Comparison of ENCODE assay signal across 8 cellular contexts in genomic region chr1:221741971-221742554, GRCh38. TPM values are rescaled to one million over a fixed set of nuclear protein-coding genes. Genes with fewer than 3 reads are reported as not detected.
DNase-seq lines count a peak whose midpoint lies in the region; ATAC-seq and TF ChIP-seq lines count a peak whose summit lies in the region.

DUSP10 (minus strand) TSS chr1:221742089; CDS start chr1:221739744, 2,345 bp downstream.

- H3K27me3 ChIP-seq in CD4-positive, CD25-positive, alpha-beta regulatory T cell (ENCODE audit: control insufficient read depth, insufficient read depth, low read length) = no peaks in the 10 kb centered on the region
- H3K27me3 ChIP-seq in dorsolateral prefrontal cortex = peaks cover 0 to 14% (median 0%) of the 10 kb centered on the region in 45 donors
- no peaks in the 10 kb centered on the region for H3K27me3 ChIP-seq in liver (ENCODE audit: control insufficient read depth in 4 of 4, insufficient read depth in 4 of 4, low read length in 3 of 4)

- peak in 3 of 56 donors; percentile 10 to 37 (median 17) for TF ChIP-seq CTCF in dorsolateral prefrontal cortex (IDR thresholded peaks at IDR 0.05 in 54 of 56, conservative IDR thresholded peaks at IDR 0.05 in 2 of 56; ENCODE audit: low read depth in 1 of 56, partially characterized antibody in 56 of 56)
- TF ChIP-seq CTCF in liver (IDR thresholded peaks at IDR 0.05; ENCODE audit: low read depth, low read length, missing input control) = no peak

- H3K4me3 Mint-ChIP-seq in CD4-positive, CD25-positive, alpha-beta regulatory T cell = peak within 1 kb of the TSS in 1 of 4 donors; percentile 77

- WGBS in liver = under 1% methylated on average over 34 of the region's 34 CpGs

- no peaks in the 10 kb centered on the region for H3K9me3 ChIP-seq in CD4-positive, CD25-positive, alpha-beta regulatory T cell (ENCODE audit: control insufficient read depth in 2 of 2, low read length in 2 of 2)
- no peaks in the 10 kb centered on the region for H3K9me3 ChIP-seq in liver (ENCODE audit: control insufficient read depth in 4 of 4, low read length in 3 of 4)

- peak; percentile 51 to 60 for TF ChIP-seq RAD21 in liver (IDR thresholded peaks at IDR 0.05)

- intact Hi-C loops in dorsolateral prefrontal cortex (cut with DNase I) = loop anchor here (2.0 to 10.0 kb wide), 10 partner anchors 31 to 713 kb away; no protein-coding TSS in a partner anchor

- peaks cover 25% of the 10 kb centered on the region for H3K36me3 Mint-ChIP-seq in CD4-positive, CD25-positive, alpha-beta regulatory T cell

- H3K9ac ChIP-seq in liver (ENCODE audit: low read depth in 1 of 2, low read length in 2 of 2) = peak within 1 kb of the TSS; percentile 96 to 99

- peaks cover 0 to 28% (median 11%) of the 10 kb centered on the region in 4 donors for H3K4me1 Mint-ChIP-seq in CD4-positive, CD25-positive, alpha-beta regulatory T cell

- ATAC-seq in CD4-positive, CD25-positive, alpha-beta regulatory T cell (ENCODE audit: low read depth in 2 of 2) = peak; percentile 86 to 87
- peak; percentile 80 for ATAC-seq in GM19438 (IDR thresholded peaks at IDR 0.05; ENCODE audit: low read depth, unreplicated experiment)
- peak; percentile 78 for ATAC-seq in HG03571 (IDR thresholded peaks at IDR 0.05; ENCODE audit: unreplicated experiment)

- H3K4me3 ChIP-seq in CD4-positive, CD25-positive, alpha-beta regulatory T cell (ENCODE audit: low read depth, low read length) = peak within 1 kb of the TSS; percentile 100
- H3K4me3 ChIP-seq in dorsolateral prefrontal cortex = peak within 1 kb of the TSS; percentile 47 to 91 (median 78)
- peak within 1 kb of the TSS; percentile 82 to 92 (median 83) for H3K4me3 ChIP-seq in liver (ENCODE audit: low read depth in 1 of 3, low read length in 3 of 3)

- H3K36me3 ChIP-seq in CD4-positive, CD25-positive, alpha-beta regulatory T cell (ENCODE audit: control insufficient read depth, insufficient read depth, low read length) = peaks cover 21% of the 10 kb centered on the region
- H3K36me3 ChIP-seq in liver (ENCODE audit: control insufficient read depth in 4 of 4, insufficient read depth in 3 of 4, low read depth in 1 of 4, low read length in 3 of 4) = peaks cover 0 to 18% (median 9%) of the 10 kb centered on the region in 4 donors

- H3K4me1 ChIP-seq in CD4-positive, CD25-positive, alpha-beta regulatory T cell (ENCODE audit: control insufficient read depth, insufficient read depth, low read length, poor library complexity, severe bottlenecking) = peaks cover 50% of the 10 kb centered on the region
- peaks cover 7 to 37% (median 21%) of the 10 kb centered on the region in 4 donors for H3K4me1 ChIP-seq in liver (ENCODE audit: control insufficient read depth in 4 of 4, insufficient read depth in 4 of 4, low read length in 3 of 4)

- H3K27ac Mint-ChIP-seq in CD4-positive, CD25-positive, alpha-beta regulatory T cell = peak within 1 kb of the TSS in 1 of 3 donors; percentile 95

- peak within 1 kb of the TSS; percentile 99 for H3K27ac ChIP-seq in CD4-positive, CD25-positive, alpha-beta regulatory T cell (ENCODE audit: insufficient read depth, low read length, poor library complexity, severe bottlenecking)
- H3K27ac ChIP-seq in dorsolateral prefrontal cortex = peak within 1 kb of the TSS; percentile 86 to 99 (median 97)
- peak within 1 kb of the TSS; percentile 96 to 99 for H3K27ac ChIP-seq in liver (ENCODE audit: low read depth in 1 of 2, low read length in 2 of 2)

- no peaks in the 10 kb centered on the region for H3K27me3 Mint-ChIP-seq in CD4-positive, CD25-positive, alpha-beta regulatory T cell

- peak; percentile 99 to 100 (median 100) for DNase-seq in CD4-positive, CD25-positive, alpha-beta regulatory T cell
- peak; percentile 100 for DNase-seq in NCI-H82 (lab: John Stamatoyannopoulos, UW)
- peak; percentile 98 to 99 for DNase-seq in activated CD4-positive, alpha-beta T cell treated with anti-CD3 and anti-CD28 coated beads, Interleukin-2, amount 50 U/mL, for 48 hours
- DNase-seq in dorsolateral prefrontal cortex = peak; percentile 82 to 100 (median 99)
- DNase-seq in stimulated activated CD4-positive, alpha-beta T cell treated with anti-CD3 and anti-CD28 coated beads, Interleukin-4, amount 100 ng/mL, for 1 hour = peak; percentile 97

- no peaks in the 10 kb centered on the region for H3K9me3 Mint-ChIP-seq in CD4-positive, CD25-positive, alpha-beta regulatory T cell

TF ChIP-seq in liver, 16 proteins besides CTCF, POLR2A, EP300 and RAD21:
- TF ChIP-seq, protein P1, sequence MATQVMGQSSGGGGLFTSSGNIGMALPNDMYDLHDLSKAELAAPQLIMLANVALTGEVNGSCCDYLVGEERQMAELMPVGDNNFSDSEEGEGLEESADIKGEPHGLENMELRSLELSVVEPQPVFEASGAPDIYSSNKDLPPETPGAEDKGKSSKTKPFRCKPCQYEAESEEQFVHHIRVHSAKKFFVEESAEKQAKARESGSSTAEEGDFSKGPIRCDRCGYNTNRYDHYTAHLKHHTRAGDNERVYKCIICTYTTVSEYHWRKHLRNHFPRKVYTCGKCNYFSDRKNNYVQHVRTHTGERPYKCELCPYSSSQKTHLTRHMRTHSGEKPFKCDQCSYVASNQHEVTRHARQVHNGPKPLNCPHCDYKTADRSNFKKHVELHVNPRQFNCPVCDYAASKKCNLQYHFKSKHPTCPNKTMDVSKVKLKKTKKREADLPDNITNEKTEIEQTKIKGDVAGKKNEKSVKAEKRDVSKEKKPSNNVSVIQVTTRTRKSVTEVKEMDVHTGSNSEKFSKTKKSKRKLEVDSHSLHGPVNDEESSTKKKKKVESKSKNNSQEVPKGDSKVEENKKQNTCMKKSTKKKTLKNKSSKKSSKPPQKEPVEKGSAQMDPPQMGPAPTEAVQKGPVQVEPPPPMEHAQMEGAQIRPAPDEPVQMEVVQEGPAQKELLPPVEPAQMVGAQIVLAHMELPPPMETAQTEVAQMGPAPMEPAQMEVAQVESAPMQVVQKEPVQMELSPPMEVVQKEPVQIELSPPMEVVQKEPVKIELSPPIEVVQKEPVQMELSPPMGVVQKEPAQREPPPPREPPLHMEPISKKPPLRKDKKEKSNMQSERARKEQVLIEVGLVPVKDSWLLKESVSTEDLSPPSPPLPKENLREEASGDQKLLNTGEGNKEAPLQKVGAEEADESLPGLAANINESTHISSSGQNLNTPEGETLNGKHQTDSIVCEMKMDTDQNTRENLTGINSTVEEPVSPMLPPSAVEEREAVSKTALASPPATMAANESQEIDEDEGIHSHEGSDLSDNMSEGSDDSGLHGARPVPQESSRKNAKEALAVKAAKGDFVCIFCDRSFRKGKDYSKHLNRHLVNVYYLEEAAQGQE (IDR thresholded peaks at IDR 0.05) = peak; percentile 93
- TF ChIP-seq FOXA2 (IDR thresholded peaks at IDR 0.05) = peak; percentile 63
- TF ChIP-seq ZBTB33 (IDR thresholded peaks at IDR 0.05) = peak; percentile 83
- peak; percentile 83 for TF ChIP-seq YY1 (IDR thresholded peaks at IDR 0.05)
- TF ChIP-seq NR2F2 (IDR thresholded peaks at IDR 0.05) = no peak
- peak; percentile 83 to 92 for TF ChIP-seq EGR1 (IDR thresholded peaks at IDR 0.05; ENCODE audit: low read depth in 2 of 2)
- TF ChIP-seq TAF1 (conservative IDR thresholded peaks at IDR 0.05) = peak; percentile 63
- peak; percentile 15 to 49 for TF ChIP-seq HNF4A (conservative IDR thresholded peaks at IDR 0.05)
- TF ChIP-seq JUND (IDR thresholded peaks at IDR 0.05) = peak; percentile 90 to 95
- no peak for TF ChIP-seq GABPA (IDR thresholded peaks at IDR 0.05 in 1 of 2, conservative IDR thresholded peaks at IDR 0.05 in 1 of 2)
- TF ChIP-seq HNF4G (IDR thresholded peaks at IDR 0.05) = no peak
- TF ChIP-seq RXRA (IDR thresholded peaks at IDR 0.05) = peak; percentile 68 to 70
- TF ChIP-seq ATF3 (IDR thresholded peaks at IDR 0.05) = peak; percentile 67
- peak; percentile 63 for TF ChIP-seq FOXA1 (IDR thresholded peaks at IDR 0.05)
- TF ChIP-seq, protein P2, sequence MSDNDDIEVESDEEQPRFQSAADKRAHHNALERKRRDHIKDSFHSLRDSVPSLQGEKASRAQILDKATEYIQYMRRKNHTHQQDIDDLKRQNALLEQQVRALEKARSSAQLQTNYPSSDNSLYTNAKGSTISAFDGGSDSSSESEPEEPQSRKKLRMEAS (IDR thresholded peaks at IDR 0.05) = peak; percentile 89
- TF ChIP-seq SP1 (IDR thresholded peaks at IDR 0.05) = peak; percentile 95

RNA-seq across cellular contexts. Expression of gene DUSP10, which starts in this region (rescaled TPM):
- total RNA-seq in CD4-positive, CD25-positive, alpha-beta regulatory T cell = 251 TPM
- 10 to 100 TPM; 30.7 to 42.4 (median 36.1) TPM for polyA plus RNA-seq in CD4-positive, CD25-positive, alpha-beta regulatory T cell
- total RNA-seq in dorsolateral prefrontal cortex (10 to 100 TPM in 43 of 120 experiments, 1 to 10 TPM in 77; 2.7 to 28.4 (median 9.0) TPM), liver (10 to 100 TPM in 1 of 2 donors, 1 to 10 TPM in 1; 6.7 to 15.4 TPM)
- polyA plus RNA-seq in liver = 10 to 100 TPM in 1 of 2 donors, 1 to 10 TPM in 1; 8.0 to 13.4 TPM

Comparison
In these comparisons a context has a peak if more than half of its experiments do, and no peak if none do; other contexts are left out.
1. Peak in every context shown above with its lines: DNase-seq, ATAC-seq, H3K4me3 ChIP-seq and H3K27ac ChIP-seq.